8 cellular contexts compared by ENCODE assay signal in genomic region chr19:50728084-50728737, GRCh38. TPM values are rescaled to one million over a fixed set of nuclear protein-coding genes. Genes with fewer than 3 reads are reported as not detected.
DNase-seq lines count a peak whose midpoint lies in the region; TF ChIP-seq lines count a peak whose summit lies in the region.

No MANE protein-coding gene starts in this region.

- TF ChIP-seq POLR2A in suprapubic skin (IDR thresholded peaks at IDR 0.05) = no peak

- POLR2A ChIA-PET in PC-9 (lab: Charles Lee; ENCODE audit: unreplicated experiment) = no interaction called here

- H3K4me1 ChIP-seq in suprapubic skin (peaks cover 37% of the 10 kb centered on the region), PC-9 (replicated peaks; ENCODE audit: insufficient read depth) (no peaks in the 10 kb centered on the region)

- no peaks in the 10 kb centered on the region for H3F3A ChIP-seq in PC-9 (ENCODE audit: insufficient read depth, low read depth)

- no peak for TF ChIP-seq EP300 in suprapubic skin (IDR thresholded peaks at IDR 0.05)

- CTCF ChIA-PET in PC-9 (lab: Charles Lee) = interaction anchor here (0.8 kb wide), 1 partner anchor 239 kb away, joined by 3 read pairs; no protein-coding TSS in a partner anchor

- H3K27me3 ChIP-seq in suprapubic skin (peaks cover 18% of the 10 kb centered on the region), PC-9 (ENCODE audit: insufficient read depth, low read depth) (peaks cover 69% of the 10 kb centered on the region)

- no peaks in the 10 kb centered on the region for H3K36me3 ChIP-seq in suprapubic skin
- no peaks in the 10 kb centered on the region for H3K36me3 ChIP-seq in PC-9 (ENCODE audit: low read depth)

- WGBS in suprapubic skin = 22% methylated on average over 34 of the region's 39 CpGs

- no peak overlapping the region for H3K27ac ChIP-seq in suprapubic skin
- no peak overlapping the region for H3K27ac ChIP-seq in PC-9

- TF ChIP-seq CTCF in fibroblast of mammary gland (conservative IDR thresholded peaks at IDR 0.05; ENCODE audit: control insufficient read depth, insufficient read depth, low read depth, low read length) = no peak
- no peak for TF ChIP-seq CTCF in suprapubic skin (IDR thresholded peaks at IDR 0.05)
- no peak for TF ChIP-seq CTCF in PC-9 (conservative IDR thresholded peaks at IDR 0.05)

- H3K9me3 ChIP-seq in suprapubic skin (no peaks in the 10 kb centered on the region), PC-9 (ENCODE audit: insufficient read depth, low read depth) (no peaks in the 10 kb centered on the region; the same call in 1 of the 2 replicates)

- intact Hi-C loops in PC-9 (cut with micrococcal nuclease; ENCODE audit: unreplicated experiment) = no loop called here

- H3K4me3 ChIP-seq in fibroblast of mammary gland (ENCODE audit: control insufficient read depth, low read depth, low read length) = no peak overlapping the region
- H3K4me3 ChIP-seq in suprapubic skin = no peak overlapping the region
- no peak overlapping the region for H3K4me3 ChIP-seq in PC-9

- H4K20me1 ChIP-seq in PC-9 (ENCODE audit: insufficient read depth) = no peaks in the 10 kb centered on the region

- peak; percentile 79 for DNase-seq in activated effector memory CD4-positive, alpha-beta T cell treated with anti-CD3 and anti-CD28 coated beads, Interleukin-2, amount 50 U/mL, for 16 hours
- no peak for DNase-seq in activated effector memory CD4-positive, alpha-beta T cell treated with Interleukin-2 at 50 U/mL for 16 hours
- DNase-seq in activated CD8-positive, alpha-beta memory T cell treated with anti-CD3 and anti-CD28 coated beads for 4 hours (ENCODE audit: low read depth in 2 of 2) = peak; percentile 73 to 79
- DNase-seq in fibroblast of mammary gland (ENCODE audit: low read depth) (peak; percentile 84), nucleus accumbens (lab: John Stamatoyannopoulos, UW) (peak in 54 of 56 donors; percentile 13 to 94 (median 75)), suprapubic skin (ENCODE audit: low spot score in 2 of 2) (peak; percentile 81 to 88), PC-9 (no peak), NCI-H226 (no peak)

- H3K9me2 ChIP-seq in PC-9 (ENCODE audit: insufficient read depth) = no peaks in the 10 kb centered on the region

- BruUV-seq in PC-9 (replicated peaks; lab: Mats Ljungman, UMichigan) = no TSS peak

- no peak overlapping the region for H3K4me2 ChIP-seq in PC-9

- no peak overlapping the region for H2AFZ ChIP-seq in PC-9

- no peaks in the 10 kb centered on the region for H3K79me2 ChIP-seq in PC-9 (ENCODE audit: low read depth)

RNA-seq across cellular contexts. Expression of gene CLEC11A, which starts 5.0 kb away (rescaled TPM):
- total RNA-seq in suprapubic skin (10 to 100 TPM in 1 of 4 donors, 1 to 10 TPM in 3; 5.8 to 14.1 (median 7.7) TPM), PC-9 (2021) (not detected in 2 replicates)

RNA-seq across cellular contexts. Expression of gene SHANK1, which starts 8.6 kb away (rescaled TPM):
- 1 to 10 TPM in 1 of 4 donors, under 1 TPM in 1, not detected in 2; 0.42 to 6.6 TPM for total RNA-seq in suprapubic skin
- total RNA-seq in PC-9 (2021) = not detected in 2 replicates

RNA-seq across cellular contexts. Expression of gene GPR32, which starts 42.1 kb away (rescaled TPM):
- total RNA-seq in suprapubic skin (not detected), PC-9 (2021) (not detected in 2 replicates)

Comparison
In these comparisons a context has a peak if more than half of its experiments do, and no peak if none do; other contexts are left out.
1. DNase-seq: peak in activated effector memory CD4-positive, alpha-beta T cell treated with anti-CD3 and anti-CD28 coated beads, Interleukin-2, amount 50 U/mL, for 16 hours (single experiment), activated CD8-positive, alpha-beta memory T cell treated with anti-CD3 and anti-CD28 coated beads for 4 hours (2 of 2), fibroblast of mammary gland (single experiment), nucleus accumbens (54 of 56) and suprapubic skin (2 of 2); none in activated effector memory CD4-positive, alpha-beta T cell treated with Interleukin-2 at 50 U/mL for 16 hours (single experiment), PC-9 (0 of 2) and NCI-H226 (single experiment).